ENCODE assay signal across 8 cellular contexts in genomic region chr19:40433391-40434216, GRCh38. TPM values are rescaled to one million over a fixed set of nuclear protein-coding genes. Genes with fewer than 3 reads are reported as not detected.
A peak's percentile ranks its signal among the peaks of the same experiment; 100 is the strongest.
DNase-seq lines count a peak whose midpoint lies in the region; ATAC-seq and TF ChIP-seq lines count a peak whose summit lies in the region.

No MANE protein-coding gene starts in this region.

- ATAC-seq in HG02981 (IDR thresholded peaks at IDR 0.05; ENCODE audit: unreplicated experiment) (peak; percentile 54), GM19395 (IDR thresholded peaks at IDR 0.05; ENCODE audit: unreplicated experiment) (no peak)

- DNase-seq in G401 (ENCODE audit: low spot score) (peak; percentile 74), NCI-H510A (lab: John Stamatoyannopoulos, UW) (peak; percentile 83)
- DNase-seq in activated CD4-positive, alpha-beta T cell treated with anti-CD3 and anti-CD28 coated beads, Interleukin-2, amount 50 U/mL, for 1 hour = peak; percentile 30
- peak; percentile 50 for DNase-seq in stimulated activated CD4-positive, alpha-beta T cell treated with anti-CD3 and anti-CD28 coated beads, Interleukin-4, amount 100 ng/mL, for 1 hour

- in situ Hi-C loops in G401 (cut with HindIII; ENCODE audit: low sequenced_read_pairs) = no loop called here

- TF ChIP-seq RAD21 in liver (IDR thresholded peaks at IDR 0.05) = peak in 1 of 2 donors; percentile 7

- H3K27me3 ChIP-seq in duodenal mucosa (ENCODE audit: control insufficient read depth in 1 of 2, insufficient read depth in 2 of 2, low read length in 2 of 2) = no peaks in the 10 kb centered on the region
- no peaks in the 10 kb centered on the region for H3K27me3 ChIP-seq in liver (ENCODE audit: control insufficient read depth in 4 of 4, insufficient read depth in 4 of 4, low read length in 3 of 4)

- H3K4me3 ChIP-seq in duodenal mucosa (ENCODE audit: low read depth in 1 of 2, low read length in 2 of 2) (peak overlapping the region; percentile 68 to 73), liver (ENCODE audit: low read depth in 1 of 3, low read length in 3 of 3) (peak overlapping the region; percentile 51 to 75 (median 70))

- H3K27ac ChIP-seq in duodenal mucosa (ENCODE audit: low read depth, low read length) (peak overlapping the region; percentile 94), liver (ENCODE audit: low read depth in 1 of 2, low read length in 2 of 2) (peak overlapping the region; percentile 94 to 98)

- WGBS in liver = 1% methylated on average over 50 of the region's 50 CpGs

- no peak for TF ChIP-seq CTCF in liver (IDR thresholded peaks at IDR 0.05; ENCODE audit: low read depth, low read length, missing input control)

- no peaks in the 10 kb centered on the region for H3K36me3 ChIP-seq in duodenal mucosa (ENCODE audit: control insufficient read depth in 1 of 2, insufficient read depth in 2 of 2, low read length in 2 of 2)
- H3K36me3 ChIP-seq in liver (ENCODE audit: control insufficient read depth in 4 of 4, insufficient read depth in 3 of 4, low read depth in 1 of 4, low read length in 3 of 4) = no peaks in the 10 kb centered on the region

- peak overlapping the region; percentile 87 to 94 for H3K9ac ChIP-seq in duodenal mucosa (ENCODE audit: low read depth in 1 of 2, low read length in 2 of 2)
- H3K9ac ChIP-seq in liver (ENCODE audit: low read depth in 1 of 2, low read length in 2 of 2) = peak overlapping the region; percentile 97 to 99

- H3K4me1 ChIP-seq in duodenal mucosa (ENCODE audit: control insufficient read depth in 1 of 2, insufficient read depth in 2 of 2, low read length in 2 of 2) (peaks cover 0 to 10% of the 10 kb centered on the region in 2 donors), liver (ENCODE audit: control insufficient read depth in 4 of 4, insufficient read depth in 4 of 4, low read length in 3 of 4) (peaks cover 0 to 14% (median 13%) of the 10 kb centered on the region in 4 donors)

- no peaks in the 10 kb centered on the region for H3K9me3 ChIP-seq in duodenal mucosa (ENCODE audit: control insufficient read depth in 1 of 2, low read length in 2 of 2)
- H3K9me3 ChIP-seq in liver (ENCODE audit: control insufficient read depth in 4 of 4, low read length in 3 of 4) = no peaks in the 10 kb centered on the region

TF ChIP-seq in liver, 16 proteins besides CTCF, POLR2A, EP300 and RAD21:
- TF ChIP-seq TAF1 (conservative IDR thresholded peaks at IDR 0.05) = peak; percentile 47
- TF ChIP-seq RXRA (IDR thresholded peaks at IDR 0.05) = peak in 1 of 2 donors; percentile 30
- TF ChIP-seq JUND (IDR thresholded peaks at IDR 0.05) = no peak
- TF ChIP-seq GABPA (IDR thresholded peaks at IDR 0.05 in 1 of 2, conservative IDR thresholded peaks at IDR 0.05 in 1 of 2) = no peak
- peak; percentile 43 to 68 for TF ChIP-seq HNF4A (conservative IDR thresholded peaks at IDR 0.05)
- peak; percentile 94 for TF ChIP-seq YY1 (IDR thresholded peaks at IDR 0.05)
- TF ChIP-seq EGR1 (IDR thresholded peaks at IDR 0.05; ENCODE audit: low read depth in 2 of 2) = no peak
- peak; percentile 33 for TF ChIP-seq SP1 (IDR thresholded peaks at IDR 0.05)
- no peak for TF ChIP-seq MAX (IDR thresholded peaks at IDR 0.05)
- TF ChIP-seq, protein P1, sequence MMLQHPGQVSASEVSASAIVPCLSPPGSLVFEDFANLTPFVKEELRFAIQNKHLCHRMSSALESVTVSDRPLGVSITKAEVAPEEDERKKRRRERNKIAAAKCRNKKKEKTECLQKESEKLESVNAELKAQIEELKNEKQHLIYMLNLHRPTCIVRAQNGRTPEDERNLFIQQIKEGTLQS (IDR thresholded peaks at IDR 0.05) = no peak
- TF ChIP-seq ZBTB33 (IDR thresholded peaks at IDR 0.05) = peak; percentile 14
- TF ChIP-seq REST (IDR thresholded peaks at IDR 0.05) = peak; percentile 36
- TF ChIP-seq FOXA2 (IDR thresholded peaks at IDR 0.05) = no peak
- TF ChIP-seq HNF4G (IDR thresholded peaks at IDR 0.05) = peak; percentile 9
- no peak for TF ChIP-seq NR2F2 (IDR thresholded peaks at IDR 0.05)
- no peak for TF ChIP-seq FOXA1 (IDR thresholded peaks at IDR 0.05)

RNA-seq across cellular contexts. Expression of gene SERTAD1, which starts 7.8 kb away (rescaled TPM):
- total RNA-seq in G401 (2014; rRNA removed; shearing (Covaris generic)) = 24.4 and 42.0 TPM in 2 replicates
- 1 to 10 TPM; 3.7 to 6.0 TPM for total RNA-seq in liver
- 1 to 10 TPM; 3.6 to 6.8 TPM for polyA plus RNA-seq in liver

RNA-seq across cellular contexts. Expression of gene SERTAD3, which starts 10.5 kb away (rescaled TPM):
- 62.7 and 63.8 TPM in 2 replicates for total RNA-seq in G401 (2014; rRNA removed; shearing (Covaris generic))
- 1 to 10 TPM; 6.9 to 7.0 TPM for total RNA-seq in liver
- 1 to 10 TPM; 6.1 to 8.9 TPM for polyA plus RNA-seq in liver

RNA-seq across cellular contexts. Expression of gene PRX, which starts 20.4 kb away (rescaled TPM):
- 5.6 and 5.9 TPM in 2 replicates for total RNA-seq in G401 (2014; rRNA removed; shearing (Covaris generic))
- 1 to 10 TPM in 1 of 2 donors, under 1 TPM in 1; 0.56 to 1.0 TPM for total RNA-seq in liver
- under 1 TPM; 0.03 to 0.47 TPM for polyA plus RNA-seq in liver

RNA-seq across cellular contexts. Expression of gene BLVRB, which starts 31.9 kb away (rescaled TPM):
- 195 and 247 TPM in 2 replicates for total RNA-seq in G401 (2014; rRNA removed; shearing (Covaris generic))
- total RNA-seq in liver = 1,000 to 10,000 TPM in 1 of 2 donors, 100 to 1,000 TPM in 1; 132 to 1,243 TPM
- polyA plus RNA-seq in liver = 100 to 1,000 TPM; 192 to 312 TPM

RNA-seq across cellular contexts. Expression of gene SPTBN4, which starts 33.2 kb away (rescaled TPM):
- 3.8 and 4.5 TPM in 2 replicates for total RNA-seq in G401 (2014; rRNA removed; shearing (Covaris generic))
- 1 to 10 TPM in 1 of 2 donors, under 1 TPM in 1; 0.84 to 1.1 TPM for total RNA-seq in liver
- polyA plus RNA-seq in liver = under 1 TPM; 0.13 to 0.40 TPM

Comparison
In these comparisons a context has a peak if more than half of its experiments do, and no peak if none do; other contexts are left out.
1. DNase-seq: peak in every context shown above with its lines; median percentile 83 in NCI-H510A; 74 in G401; 50 in stimulated activated CD4-positive, alpha-beta T cell treated with anti-CD3 and anti-CD28 coated beads, Interleukin-4, amount 100 ng/mL, for 1 hour; 30 in activated CD4-positive, alpha-beta T cell treated with anti-CD3 and anti-CD28 coated beads, Interleukin-2, amount 50 U/mL, for 1 hour.